In genomic region chr14:33386771-33387170, GRCh38 we compare ENCODE assay signal across 26 cellular contexts.
"Had no signal": no experiment of that assay in that cellular context is flagged by ENCODE, and none has a peak within 500 bp of the region (broad histone marks: within the 10 kb centered on the region; RNA-seq: fewer than 3 reads in every experiment).

No MANE protein-coding gene starts in this region.

- H3K4me3 Mint-ChIP-seq: activated CD8-positive, alpha-beta memory T cell treated with anti-CD3 and anti-CD28 coated beads, Interleukin-2, amount 10 ng/mL, durations not matched to agents 7 days and 5 days; activated CD8-positive, alpha-beta T cell treated with anti-CD3 and anti-CD28 coated beads, Interleukin-2, amount 10 ng/mL, durations not matched to agents 7 days and 5 days; activated naive CD4-positive, alpha-beta T cell treated with anti-CD3 and anti-CD28 coated beads, Interleukin-2, amount 50 U/mL, for 24 hours; activated naive CD8-positive, alpha-beta T cell treated with anti-CD3 and anti-CD28 coated beads, Interleukin-2, amount 50 U/mL, for 24 hours; central memory CD8-positive, alpha-beta T cell; nephron; stimulated activated effector memory CD8-positive, alpha-beta T cell treated with anti-CD3 and anti-CD28 coated beads, Interleukin-12 subunit alpha, Interleukin-12 subunit beta, amount 100 ng/mL, for 72 hours; stimulated activated naive CD8-positive, alpha-beta T cell treated with anti-CD3 and anti-CD28 coated beads, Interleukin-15, Interleukin-2, amounts not matched to agents 100 ng/mL and 50 ng/mL, for 24 hours; T-helper 1 cell treated with Interleukin-12 subunit alpha and Interleukin-12 subunit beta and Interleukin-4 antibody, amounts not matched to agents 30 μg/mL and 1 μg/mL, for 36 hours; WTC11 had no signal

- H3K36me3 ChIP-seq: gastrocnemius medialis, neutrophil, thoracic aorta had no signal

- H3K27me3 ChIP-seq: gastrocnemius medialis, neutrophil had no signal

- H3K27ac ChIP-seq: gastrocnemius medialis, neutrophil, skin epidermis, thoracic aorta had no signal

- H3K4me3 ChIP-seq: gastrocnemius medialis, skin epidermis, thoracic aorta had no signal

- H3K4me1 ChIP-seq: gastrocnemius medialis had no signal

- H3K4me1 Mint-ChIP-seq: activated CD8-positive, alpha-beta memory T cell treated with anti-CD3 and anti-CD28 coated beads, Interleukin-2, amount 10 ng/mL, durations not matched to agents 7 days and 5 days; activated naive CD4-positive, alpha-beta T cell treated with anti-CD3 and anti-CD28 coated beads, Interleukin-2, amount 50 U/mL, for 24 hours; activated naive CD8-positive, alpha-beta T cell treated with anti-CD3 and anti-CD28 coated beads, Interleukin-2, amount 50 U/mL, for 24 hours; central memory CD8-positive, alpha-beta T cell; stimulated activated effector memory CD8-positive, alpha-beta T cell treated with anti-CD3 and anti-CD28 coated beads, Interleukin-12 subunit alpha, Interleukin-12 subunit beta, amount 100 ng/mL, for 72 hours had no signal

- ATAC-seq: activated CD8-positive, alpha-beta memory T cell treated with anti-CD3 and anti-CD28 coated beads, Interleukin-2, amount 10 ng/mL, durations not matched to agents 7 days and 5 days; activated CD8-positive, alpha-beta T cell treated with anti-CD3 and anti-CD28 coated beads, Interleukin-2, amount 10 ng/mL, durations not matched to agents 7 days and 5 days; activated naive CD8-positive, alpha-beta T cell treated with anti-CD3 and anti-CD28 coated beads, Interleukin-2, amount 50 U/mL, for 24 hours; gastrocnemius medialis; left colon; sciatic nerve; stimulated activated effector memory CD8-positive, alpha-beta T cell treated with anti-CD3 and anti-CD28 coated beads, Interleukin-12 subunit alpha, Interleukin-12 subunit beta, amount 100 ng/mL, for 72 hours; WTC11 had no signal

- DNase-seq: activated CD4-positive, alpha-beta T cell treated with anti-CD3 and anti-CD28 coated beads for 1 hour; activated CD8-positive, alpha-beta memory T cell treated with anti-CD3 and anti-CD28 coated beads, Interleukin-2, amount 10 ng/mL, durations not matched to agents 7 days and 5 days; activated CD8-positive, alpha-beta T cell treated with anti-CD3 and anti-CD28 coated beads, Interleukin-2, amount 10 ng/mL, durations not matched to agents 7 days and 5 days; activated naive CD8-positive, alpha-beta T cell treated with anti-CD3 and anti-CD28 coated beads, Interleukin-2, amount 50 U/mL, for 24 hours; activated T-cell treated with anti-CD3 and anti-CD28 coated beads, Interleukin-2, amount 50 U/mL, for 48 hours; effector CD8-positive, alpha-beta T cell; gastrocnemius medialis; glutamatergic neuron; kidney; left colon; mammary epithelial cell; stimulated activated CD4-positive, alpha-beta T cell treated with anti-CD3 and anti-CD28 coated beads, Interleukin-12 subunit alpha, Interleukin-12 subunit beta, amount 100 ng/mL, for 4 hours; stimulated activated CD4-positive, alpha-beta T cell treated with anti-CD3 and anti-CD28 coated beads, Interleukin-4, amount 100 ng/mL, for 24 hours; T-helper 9 cell had no signal

- H3K36me3 Mint-ChIP-seq: activated CD8-positive, alpha-beta memory T cell treated with anti-CD3 and anti-CD28 coated beads, Interleukin-2, amount 10 ng/mL, durations not matched to agents 7 days and 5 days; activated naive CD4-positive, alpha-beta T cell treated with anti-CD3 and anti-CD28 coated beads, Interleukin-2, amount 50 U/mL, for 24 hours; stimulated activated effector memory CD8-positive, alpha-beta T cell treated with anti-CD3 and anti-CD28 coated beads, Interleukin-12 subunit alpha, Interleukin-12 subunit beta, amount 100 ng/mL, for 72 hours; WTC11 had no signal

- H3K9me3 Mint-ChIP-seq: activated naive CD4-positive, alpha-beta T cell treated with anti-CD3 and anti-CD28 coated beads, Interleukin-2, amount 50 U/mL, for 24 hours; activated naive CD8-positive, alpha-beta T cell treated with anti-CD3 and anti-CD28 coated beads, Interleukin-2, amount 50 U/mL, for 24 hours; activated T-helper 2 cell treated with anti-CD3 and anti-CD28 coated beads, Interferon-gamma antibody, Interleukin-2, Interleukin-4, amounts not matched to agents 10 μg/mL and 5 μg/mL and 100 μg/mL, durations not matched to agents 14 hours and 24 hours and 36 hours; nephron; stimulated activated naive CD8-positive, alpha-beta T cell treated with anti-CD3 and anti-CD28 coated beads, Interleukin-15, Interleukin-2, amounts not matched to agents 100 ng/mL and 50 ng/mL, for 24 hours; T-helper 1 cell treated with Interleukin-12 subunit alpha and Interleukin-12 subunit beta and Interleukin-4 antibody, amounts not matched to agents 30 μg/mL and 1 μg/mL, for 36 hours; WTC11 had no signal

- H3K27me3 Mint-ChIP-seq: activated CD8-positive, alpha-beta memory T cell treated with anti-CD3 and anti-CD28 coated beads, Interleukin-2, amount 10 ng/mL, durations not matched to agents 7 days and 5 days; activated naive CD4-positive, alpha-beta T cell treated with anti-CD3 and anti-CD28 coated beads, Interleukin-2, amount 50 U/mL, for 24 hours; central memory CD8-positive, alpha-beta T cell; stimulated activated naive CD8-positive, alpha-beta T cell treated with anti-CD3 and anti-CD28 coated beads, Interleukin-15, Interleukin-2, amounts not matched to agents 100 ng/mL and 50 ng/mL, for 24 hours had no signal

- H3K27ac Mint-ChIP-seq: activated CD8-positive, alpha-beta memory T cell treated with anti-CD3 and anti-CD28 coated beads, Interleukin-2, amount 10 ng/mL, durations not matched to agents 7 days and 5 days; activated CD8-positive, alpha-beta T cell treated with anti-CD3 and anti-CD28 coated beads, Interleukin-2, amount 10 ng/mL, durations not matched to agents 7 days and 5 days; activated naive CD4-positive, alpha-beta T cell treated with anti-CD3 and anti-CD28 coated beads, Interleukin-2, amount 50 U/mL, for 24 hours; activated naive CD8-positive, alpha-beta T cell treated with anti-CD3 and anti-CD28 coated beads, Interleukin-2, amount 50 U/mL, for 24 hours; activated T-helper 2 cell treated with anti-CD3 and anti-CD28 coated beads, Interferon-gamma antibody, Interleukin-2, Interleukin-4, amounts not matched to agents 10 μg/mL and 5 μg/mL and 100 μg/mL, durations not matched to agents 14 hours and 24 hours and 36 hours; nephron; stimulated activated effector memory CD8-positive, alpha-beta T cell treated with anti-CD3 and anti-CD28 coated beads, Interleukin-12 subunit alpha, Interleukin-12 subunit beta, amount 100 ng/mL, for 72 hours; stimulated activated naive CD8-positive, alpha-beta T cell treated with anti-CD3 and anti-CD28 coated beads, Interleukin-15, Interleukin-2, amounts not matched to agents 100 ng/mL and 50 ng/mL, for 24 hours; T-helper 1 cell treated with Interleukin-12 subunit alpha and Interleukin-12 subunit beta and Interleukin-4 antibody, amounts not matched to agents 30 μg/mL and 1 μg/mL, for 36 hours; WTC11 had no signal

- H3K9me3 ChIP-seq: gastrocnemius medialis, neutrophil, thoracic aorta had no signal
